Comparison of ENCODE assay signal across 8 cellular contexts in the genomic region with DNA sequence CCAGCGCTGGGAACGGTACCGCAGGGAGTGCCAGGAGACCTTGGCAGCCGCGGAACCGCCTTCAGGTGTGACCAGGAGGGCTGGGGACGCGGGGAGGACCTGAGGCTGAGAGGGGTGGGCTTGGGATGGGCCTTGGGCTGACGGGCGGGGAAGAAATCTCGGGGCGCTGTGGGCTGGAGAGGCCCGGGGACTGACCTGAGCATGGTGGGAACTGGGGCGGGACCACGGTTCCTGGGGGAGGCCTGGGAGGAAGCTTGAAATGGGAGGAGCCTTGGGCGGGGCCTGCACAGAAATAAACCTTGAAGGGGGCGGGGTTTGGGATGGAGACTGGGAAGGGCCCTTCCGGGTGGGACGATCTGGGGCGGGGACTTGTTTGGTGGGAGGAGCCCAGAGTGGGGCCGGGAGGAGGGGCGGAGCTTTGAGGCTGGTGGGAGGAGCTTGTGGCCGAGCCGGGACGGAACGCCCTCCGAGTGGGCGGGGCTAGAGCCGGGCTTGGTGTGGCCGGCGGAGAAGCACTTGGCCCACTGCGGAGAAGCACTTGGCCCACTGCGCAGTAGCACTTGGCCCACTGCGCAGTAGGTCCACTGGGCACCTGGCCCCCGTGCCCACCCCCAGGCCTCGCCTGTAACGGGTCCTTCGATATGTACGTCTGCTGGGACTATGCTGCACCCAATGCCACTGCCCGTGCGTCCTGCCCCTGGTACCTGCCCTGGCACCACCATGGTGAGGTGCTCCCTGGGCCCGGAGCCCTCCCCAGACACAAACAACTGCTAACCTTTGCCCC. TPM values are rescaled to one million over a fixed set of nuclear protein-coding genes. Genes with fewer than 3 reads are reported as not detected.
DNase-seq lines count a peak whose midpoint lies in the region; ATAC-seq, FAIRE-seq and TF ChIP-seq lines count a peak whose summit lies in the region.

No MANE protein-coding gene starts in this region.

- peak overlapping the region; percentile 65 for H3K4me3 ChIP-seq in iPS-18c (ENCODE audit: insufficient read depth, low read depth, low read length)
- H3K4me3 ChIP-seq in small intestine (ENCODE audit: low read depth in 1 of 2, low read length in 2 of 2) = peak overlapping the region in 1 of 2 donors; percentile 19

- FAIRE-seq in small intestine (lab: Jason Lieb, UNC) = no peak

- no peak overlapping the region for H3K27ac Mint-ChIP-seq in MCF 10A (ENCODE audit: low read depth, unreplicated experiment)

- DNase-seq in ACHN (peak; percentile 61), SW480 (ENCODE audit: low spot score) (peak; percentile 88), MCF 10A (ENCODE audit: unreplicated experiment) (peak; percentile 49), small intestine (peak; percentile 91), NCI-H1694 (lab: John Stamatoyannopoulos, UW) (no peak)

- CTCF ChIA-PET in MCF 10A (lab: Yijun Ruan, JAX) = interaction anchor here (1.1 kb wide), 1 partner anchor 29 kb away, joined by 3 read pairs; no protein-coding TSS in a partner anchor

- H3K4me1 ChIP-seq in small intestine (ENCODE audit: control insufficient read depth in 2 of 2, insufficient read depth in 1 of 2, low read depth in 1 of 2, low read length in 1 of 2) = no peaks in the 10 kb centered on the region

- ATAC-seq in GM18867 (IDR thresholded peaks at IDR 0.05; ENCODE audit: unreplicated experiment) = peak; percentile 49
- peak; percentile 36 for ATAC-seq in HG03571 (IDR thresholded peaks at IDR 0.05; ENCODE audit: unreplicated experiment)

- POLR2A ChIA-PET in MCF 10A (lab: Yijun Ruan, JAX) = interaction anchor here (0.5 kb wide), 1 partner anchor 155 kb away, joined by 3 read pairs; no protein-coding TSS in a partner anchor

- peaks cover 28% of the 10 kb centered on the region for H3K4me1 Mint-ChIP-seq in MCF 10A (ENCODE audit: insufficient read depth, unreplicated experiment)

- no peak for TF ChIP-seq CTCF in MCF 10A (IDR thresholded peaks at IDR 0.05; ENCODE audit: unreplicated experiment)

- in situ Hi-C loops in ACHN (cut with HindIII; ENCODE audit: low pct_ligation_motif_present, low pct_unique_long_range_greater_than_20kb, low sequenced_read_pairs) = no loop called here

- no peaks in the 10 kb centered on the region for H3K9me3 Mint-ChIP-seq in MCF 10A (ENCODE audit: unreplicated experiment)

- no peaks in the 10 kb centered on the region for H3K36me3 ChIP-seq in small intestine (ENCODE audit: control insufficient read depth in 2 of 2, insufficient read depth in 2 of 2, low read length in 2 of 2)

- no peaks in the 10 kb centered on the region for H3K9me3 ChIP-seq in iPS-18c (ENCODE audit: control insufficient read depth, insufficient read depth, low read length)
- H3K9me3 ChIP-seq in small intestine (ENCODE audit: control insufficient read depth, low read depth) = no peaks in the 10 kb centered on the region

- no peak overlapping the region for H3K4me3 Mint-ChIP-seq in MCF 10A (ENCODE audit: unreplicated experiment)

- H3K36me3 Mint-ChIP-seq in MCF 10A (ENCODE audit: insufficient read depth, unreplicated experiment) = peaks cover 5% of the 10 kb centered on the region

- intact Hi-C loops in MCF 10A (cut with micrococcal nuclease) = no loop called here

- no peaks in the 10 kb centered on the region for H3K27me3 ChIP-seq in small intestine (ENCODE audit: control insufficient read depth in 2 of 2, insufficient read depth in 2 of 2, low read length in 2 of 2)

- WGBS in small intestine, 3 donors = 8 to 11% (median 10%) methylated on average over 26 to 42 of the region's 42 CpGs

- H3K27me3 Mint-ChIP-seq in MCF 10A (ENCODE audit: insufficient read depth, unreplicated experiment) = peaks cover 19% of the 10 kb centered on the region

- no peak overlapping the region for H3K27ac ChIP-seq in small intestine (ENCODE audit: low read depth in 1 of 2, low read length in 1 of 2)

- BruUV-seq in MCF 10A (replicated peaks; lab: Mats Ljungman, UMichigan) = no TSS peak

RNA-seq across cellular contexts. Expression of a gene that starts 2.8 kb away (rescaled TPM):
- not detected in 2 replicates for total RNA-seq in MCF 10A (2022)
- 1 to 10 TPM in 1 of 3 donors, under 1 TPM in 2; 0.67 to 1.1 (median 0.87) TPM for polyA plus RNA-seq in small intestine

RNA-seq across cellular contexts. Expression of a gene that starts 20.9 kb away (rescaled TPM):
- 406 and 472 TPM in 2 replicates for total RNA-seq in MCF 10A (2022)
- 100 to 1,000 TPM; 209 to 422 (median 264) TPM for polyA plus RNA-seq in small intestine

RNA-seq across cellular contexts. Expression of a gene that starts 21.6 kb away (rescaled TPM):
- total RNA-seq in MCF 10A (2022) = 14.9 and 17.3 TPM in 2 replicates
- 1 to 10 TPM; 4.1 to 6.7 (median 4.2) TPM for polyA plus RNA-seq in small intestine

RNA-seq across cellular contexts. Expression of a gene that starts 31.7 kb away (rescaled TPM):
- 110 and 137 TPM in 2 replicates for total RNA-seq in MCF 10A (2022)
- polyA plus RNA-seq in small intestine = 10 to 100 TPM; 18.9 to 39.9 (median 20.8) TPM

RNA-seq across cellular contexts. Expression of a gene that starts 59.8 kb away (rescaled TPM):
- 13.6 and 15.0 TPM in 2 replicates for total RNA-seq in MCF 10A (2022)
- 1 to 10 TPM; 5.4 to 9.6 (median 9.0) TPM for polyA plus RNA-seq in small intestine
